9 cellular contexts compared by ENCODE assay signal in genomic region chr16:55790240-55790639, GRCh38. TPM values are rescaled to one million over a fixed set of nuclear protein-coding genes. Genes with fewer than 3 reads are reported as not detected.
DNase-seq lines count a peak whose midpoint lies in the region; ATAC-seq and TF ChIP-seq lines count a peak whose summit lies in the region.
"Not testable (repeated sequence)": the region's sequence is repeated elsewhere in the genome, so short reads cannot be mapped to it uniquely, and the experiment has no call there.
"Had no signal": no experiment of that assay in that cellular context is flagged by ENCODE, and none has a peak within 500 bp of the region (broad histone marks: within the 10 kb centered on the region; RNA-seq: fewer than 3 reads in every experiment).

No MANE protein-coding gene starts in this region.

- H3K9me3 ChIP-seq in heart left ventricle; right lobe of liver; aorta (ENCODE audit: control insufficient read depth, low read length): not testable (repeated sequence)

- DNase-seq in coronary artery (ENCODE audit: low spot score): peak; percentile 28
- not testable (repeated sequence) for DNase-seq in Right ventricle myocardium inferior (ENCODE audit: missing footprints); heart left ventricle; left ventricle myocardium superior; left lobe of liver (ENCODE audit: low spot score); right lobe of liver; stimulated activated effector memory CD8-positive, alpha-beta T cell treated with anti-CD3 and anti-CD28 coated beads, Interleukin-12 subunit alpha, Interleukin-12 subunit beta, amount 100 ng/mL, for 72 hours (ENCODE audit: low spot score in 2 of 2); aorta

- H3K9me3 Mint-ChIP-seq in stimulated activated effector memory CD8-positive, alpha-beta T cell treated with anti-CD3 and anti-CD28 coated beads, Interleukin-12 subunit alpha, Interleukin-12 subunit beta, amount 100 ng/mL, for 72 hours: not testable (repeated sequence)

- H3K4me1 Mint-ChIP-seq in stimulated activated effector memory CD8-positive, alpha-beta T cell treated with anti-CD3 and anti-CD28 coated beads, Interleukin-12 subunit alpha, Interleukin-12 subunit beta, amount 100 ng/mL, for 72 hours: not testable (repeated sequence)

- not testable (repeated sequence) for TF ChIP-seq CTCF in coronary artery (IDR thresholded peaks at IDR 0.05); heart left ventricle (IDR thresholded peaks at IDR 0.05); right lobe of liver (IDR thresholded peaks at IDR 0.05)

- not testable (repeated sequence) for H3K4me1 ChIP-seq in heart left ventricle; right lobe of liver; aorta (ENCODE audit: control insufficient read depth in 1 of 2, insufficient read depth in 2 of 2, low read length in 2 of 2)

- ATAC-seq in Right ventricle myocardium inferior (peak; percentile 15), heart left ventricle (peak in 3 of 4 donors; percentile 57 to 67 (median 58)), left ventricle myocardium superior (peak; percentile 73), left lobe of liver (peak; percentile 7), right lobe of liver (peak in 3 of 4 donors; percentile 9 to 40 (median 9)), aorta (ENCODE audit: low FRiP score) (peak; percentile 59)
- ATAC-seq in stimulated activated effector memory CD8-positive, alpha-beta T cell treated with anti-CD3 and anti-CD28 coated beads, Interleukin-12 subunit alpha, Interleukin-12 subunit beta, amount 100 ng/mL, for 72 hours: peak; percentile 17

- H3K4me3 ChIP-seq in coronary artery; heart left ventricle; right lobe of liver; aorta (ENCODE audit: low read length in 2 of 2): not testable (repeated sequence)

- H3K36me3 Mint-ChIP-seq in stimulated activated effector memory CD8-positive, alpha-beta T cell treated with anti-CD3 and anti-CD28 coated beads, Interleukin-12 subunit alpha, Interleukin-12 subunit beta, amount 100 ng/mL, for 72 hours: not testable (repeated sequence)

- H3K27me3 ChIP-seq in heart left ventricle; right lobe of liver; aorta (ENCODE audit: control insufficient read depth in 1 of 2, insufficient read depth in 2 of 2, low read length in 1 of 2): not testable (repeated sequence)

- not testable (repeated sequence) for H3K27ac ChIP-seq in coronary artery; heart left ventricle; right lobe of liver; aorta (ENCODE audit: low read depth in 1 of 2, low read length in 2 of 2)

- H3K4me3 Mint-ChIP-seq in stimulated activated effector memory CD8-positive, alpha-beta T cell treated with anti-CD3 and anti-CD28 coated beads, Interleukin-12 subunit alpha, Interleukin-12 subunit beta, amount 100 ng/mL, for 72 hours: not testable (repeated sequence)

- H3K27ac Mint-ChIP-seq in stimulated activated effector memory CD8-positive, alpha-beta T cell treated with anti-CD3 and anti-CD28 coated beads, Interleukin-12 subunit alpha, Interleukin-12 subunit beta, amount 100 ng/mL, for 72 hours: not testable (repeated sequence)

- not testable (repeated sequence) for TF ChIP-seq POLR2A in heart left ventricle (IDR thresholded peaks at IDR 0.05); right lobe of liver (IDR thresholded peaks at IDR 0.05)

- 58 to 87% (median 84%) methylated on average over 2 of the region's 7 CpGs; no CpG with 5 or more reads in 1 of the 4 donors for WGBS in heart left ventricle, 4 donors
- 37% methylated on average over 2 of the region's 7 CpGs for WGBS in right lobe of liver (ENCODE audit: insufficient coverage, low coverage, low lambda C conversion rate, missing lambda C conversion rate)
- 71 to 76% methylated on average over 2 of the region's 7 CpGs for WGBS in aorta, 2 donors

- not testable (repeated sequence) for H3K36me3 ChIP-seq in heart left ventricle; right lobe of liver; aorta (ENCODE audit: control insufficient read depth in 1 of 2, insufficient read depth in 2 of 2, low read length in 1 of 2)

- intact Hi-C loops in Right ventricle myocardium inferior (cut with DNase I); heart left ventricle (cut with DNase I); left ventricle myocardium superior (cut with micrococcal nuclease); right lobe of liver (cut with DNase I); aorta (cut with DNase I): not testable (repeated sequence)

RNA-seq across cellular contexts. Expression of gene CES1, which starts 42.7 kb away (rescaled TPM):
- total RNA-seq in Right ventricle myocardium inferior (52.2 TPM), heart left ventricle (10 to 100 TPM in 6 of 9 donors, 1 to 10 TPM in 3; 7.3 to 31.3 (median 20.6) TPM), left ventricle myocardium superior (30.3 TPM), left lobe of liver (2,727 TPM), right lobe of liver (1,000 to 10,000 TPM in 5 of 6 experiments, 100 to 1,000 TPM in 1; 847 to 4,059 (median 1,770) TPM), aorta (10 to 100 TPM; 37.3 to 92.8 TPM)
- polyA plus RNA-seq in heart left ventricle (10 to 100 TPM in 1 of 2 donors, 1 to 10 TPM in 1; 4.0 to 21.8 TPM), aorta (100 to 1,000 TPM in 1 of 2 donors, 10 to 100 TPM in 1; 35.2 to 151 TPM)
- total RNA-seq: G401 had no signal

Comparison
In these comparisons a context has a peak if more than half of its experiments do, and no peak if none do; other contexts are left out.
1. ATAC-seq: peak in every context shown above with its lines; median percentile 73 in left ventricle myocardium superior; 59 in aorta; 58 in heart left ventricle; 17 in stimulated activated effector memory CD8-positive, alpha-beta T cell treated with anti-CD3 and anti-CD28 coated beads, Interleukin-12 subunit alpha, Interleukin-12 subunit beta, amount 100 ng/mL, for 72 hours; 15 in Right ventricle myocardium inferior; 9 in right lobe of liver; 7 in left lobe of liver.
2. RNA of gene CES1, which starts 42.7 kb away (total RNA-seq): 2,727 TPM in left lobe of liver (single experiment) and 847 to 4,059 TPM in right lobe of liver; 37.3 to 92.8 TPM in aorta, 52.2 TPM in Right ventricle myocardium inferior (single experiment), 30.3 TPM in left ventricle myocardium superior (single experiment) and 7.3 to 31.3 TPM in heart left ventricle; every median in the first group is over 4 times any median in the second.